In the genomic region with DNA sequence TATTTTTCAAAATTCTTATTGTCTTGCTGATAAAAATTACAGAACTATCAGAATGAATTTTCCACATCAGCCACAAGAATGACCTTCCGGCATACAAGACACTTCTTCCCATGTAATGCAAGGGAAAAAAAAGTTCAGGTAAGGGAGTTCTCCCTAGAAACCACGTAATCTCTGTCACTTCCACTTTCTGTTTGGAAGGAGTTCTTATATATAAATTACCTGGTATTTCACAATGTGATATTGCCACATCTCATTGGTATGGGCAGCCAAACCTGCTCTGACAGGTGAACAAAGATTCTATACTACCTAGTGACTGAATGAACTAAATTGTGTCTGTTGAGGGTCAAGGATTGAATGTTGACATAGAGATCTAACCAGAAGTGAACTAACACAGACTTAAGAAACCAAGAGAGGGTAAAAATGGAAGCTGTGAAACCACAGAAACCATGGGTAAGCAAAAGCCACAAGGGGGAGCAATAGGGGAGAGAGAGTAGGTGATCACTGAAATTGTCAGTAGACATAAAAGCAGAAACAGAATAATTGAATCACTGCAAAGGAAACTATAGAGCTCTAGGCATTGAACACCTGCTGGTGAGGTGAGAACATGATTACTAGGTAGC, we compare ENCODE assay signal across 1 cellular context.
TF ChIP-seq lines count a peak whose summit lies in the region.

No MANE protein-coding gene starts in this region.

TF ChIP-seq in GM23338, 12 proteins besides CTCF, POLR2A, EP300 and RAD21:
- TF ChIP-seq, protein P1, sequence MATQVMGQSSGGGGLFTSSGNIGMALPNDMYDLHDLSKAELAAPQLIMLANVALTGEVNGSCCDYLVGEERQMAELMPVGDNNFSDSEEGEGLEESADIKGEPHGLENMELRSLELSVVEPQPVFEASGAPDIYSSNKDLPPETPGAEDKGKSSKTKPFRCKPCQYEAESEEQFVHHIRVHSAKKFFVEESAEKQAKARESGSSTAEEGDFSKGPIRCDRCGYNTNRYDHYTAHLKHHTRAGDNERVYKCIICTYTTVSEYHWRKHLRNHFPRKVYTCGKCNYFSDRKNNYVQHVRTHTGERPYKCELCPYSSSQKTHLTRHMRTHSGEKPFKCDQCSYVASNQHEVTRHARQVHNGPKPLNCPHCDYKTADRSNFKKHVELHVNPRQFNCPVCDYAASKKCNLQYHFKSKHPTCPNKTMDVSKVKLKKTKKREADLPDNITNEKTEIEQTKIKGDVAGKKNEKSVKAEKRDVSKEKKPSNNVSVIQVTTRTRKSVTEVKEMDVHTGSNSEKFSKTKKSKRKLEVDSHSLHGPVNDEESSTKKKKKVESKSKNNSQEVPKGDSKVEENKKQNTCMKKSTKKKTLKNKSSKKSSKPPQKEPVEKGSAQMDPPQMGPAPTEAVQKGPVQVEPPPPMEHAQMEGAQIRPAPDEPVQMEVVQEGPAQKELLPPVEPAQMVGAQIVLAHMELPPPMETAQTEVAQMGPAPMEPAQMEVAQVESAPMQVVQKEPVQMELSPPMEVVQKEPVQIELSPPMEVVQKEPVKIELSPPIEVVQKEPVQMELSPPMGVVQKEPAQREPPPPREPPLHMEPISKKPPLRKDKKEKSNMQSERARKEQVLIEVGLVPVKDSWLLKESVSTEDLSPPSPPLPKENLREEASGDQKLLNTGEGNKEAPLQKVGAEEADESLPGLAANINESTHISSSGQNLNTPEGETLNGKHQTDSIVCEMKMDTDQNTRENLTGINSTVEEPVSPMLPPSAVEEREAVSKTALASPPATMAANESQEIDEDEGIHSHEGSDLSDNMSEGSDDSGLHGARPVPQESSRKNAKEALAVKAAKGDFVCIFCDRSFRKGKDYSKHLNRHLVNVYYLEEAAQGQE (IDR thresholded peaks at IDR 0.05; ENCODE audit: unreplicated experiment): no peak
- TF ChIP-seq, protein P2, sequence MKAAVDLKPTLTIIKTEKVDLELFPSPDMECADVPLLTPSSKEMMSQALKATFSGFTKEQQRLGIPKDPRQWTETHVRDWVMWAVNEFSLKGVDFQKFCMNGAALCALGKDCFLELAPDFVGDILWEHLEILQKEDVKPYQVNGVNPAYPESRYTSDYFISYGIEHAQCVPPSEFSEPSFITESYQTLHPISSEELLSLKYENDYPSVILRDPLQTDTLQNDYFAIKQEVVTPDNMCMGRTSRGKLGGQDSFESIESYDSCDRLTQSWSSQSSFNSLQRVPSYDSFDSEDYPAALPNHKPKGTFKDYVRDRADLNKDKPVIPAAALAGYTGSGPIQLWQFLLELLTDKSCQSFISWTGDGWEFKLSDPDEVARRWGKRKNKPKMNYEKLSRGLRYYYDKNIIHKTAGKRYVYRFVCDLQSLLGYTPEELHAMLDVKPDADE (IDR thresholded peaks at IDR 0.05): no peak
- TF ChIP-seq POLR2AphosphoS5 (IDR thresholded peaks at IDR 0.05; ENCODE audit: low read depth) (no peak), JUNB (IDR thresholded peaks at IDR 0.05; ENCODE audit: unreplicated experiment) (no peak)
TF ChIP-seq in GM23338: peak in this region for 0.
